ENCODE assay signal across 8 cellular contexts in genomic region chr2:119760237-119760807, GRCh38. TPM values are rescaled to one million over a fixed set of nuclear protein-coding genes. Genes with fewer than 3 reads are reported as not detected.
DNase-seq lines count a peak whose midpoint lies in the region; ATAC-seq, FAIRE-seq and TF ChIP-seq lines count a peak whose summit lies in the region.

No MANE protein-coding gene starts in this region.

- H3K9me3 Mint-ChIP-seq in IgD-negative memory B cell: no peaks in the 10 kb centered on the region
- no peaks in the 10 kb centered on the region for H3K9me3 Mint-ChIP-seq in activated T-helper 2 cell treated with anti-CD3 and anti-CD28 coated beads, Interferon-gamma antibody, Interleukin-2, Interleukin-4, amounts not matched to agents 10 μg/mL and 5 μg/mL and 100 μg/mL, durations not matched to agents 14 hours and 24 hours and 36 hours

- H3K27ac ChIP-seq in iPS DF 6.9 (ENCODE audit: low read length): no peak overlapping the region
- H3K27ac ChIP-seq in small intestine (ENCODE audit: low read depth in 1 of 2, low read length in 1 of 2): peak overlapping the region; percentile 94 to 96

- peak overlapping the region; percentile 60 for H3K4me3 ChIP-seq in iPS DF 6.9 (ENCODE audit: low read length)
- peak overlapping the region; percentile 81 to 98 for H3K4me3 ChIP-seq in small intestine (ENCODE audit: low read depth in 1 of 2, low read length in 2 of 2)

- POLR2A ChIA-PET in HEK293T (lab: Yijun Ruan, JAX): interaction anchor here (1.0 to 1.7 kb wide), 6 partner anchors 9 to 253 kb away, joined by 3 to 21 read pairs (median 4); partner anchors contain the start of gene EPB41L5

- peaks cover 2% of the 10 kb centered on the region; the same call in 1 of the 2 replicates for H3K4me1 ChIP-seq in iPS DF 6.9 (ENCODE audit: control insufficient read depth, insufficient read depth, low read length)
- peaks cover 0 to 3% of the 10 kb centered on the region in 2 donors for H3K4me1 ChIP-seq in small intestine (ENCODE audit: control insufficient read depth in 2 of 2, insufficient read depth in 1 of 2, low read depth in 1 of 2, low read length in 1 of 2)

- H3K27me3 ChIP-seq in iPS DF 6.9 (ENCODE audit: control insufficient read depth, insufficient read depth, low read length) (no peaks in the 10 kb centered on the region), small intestine (ENCODE audit: control insufficient read depth in 2 of 2, insufficient read depth in 2 of 2, low read length in 2 of 2) (no peaks in the 10 kb centered on the region)

- H3K9me3 ChIP-seq in iPS DF 6.9 (ENCODE audit: control insufficient read depth, insufficient read depth, low read length) (no peaks in the 10 kb centered on the region), small intestine (ENCODE audit: control insufficient read depth, low read depth) (no peaks in the 10 kb centered on the region)

- DNase-seq in DMS79 (lab: John Stamatoyannopoulos, UW): peak; percentile 38
- DNase-seq in activated T-helper 2 cell treated with anti-CD3 and anti-CD28 coated beads, Interferon-gamma antibody, Interleukin-2, Interleukin-4, amounts not matched to agents 10 μg/mL and 5 μg/mL and 100 μg/mL, durations not matched to agents 14 hours and 24 hours and 36 hours (ENCODE audit: low spot score): no peak
- no peak for DNase-seq in iPS DF 6.9 (ENCODE audit: low read depth, low spot score)
- DNase-seq in small intestine: peak; percentile 55
- DNase-seq in HEK293T (ENCODE audit: extremely low spot score): no peak

- CTCF ChIA-PET in HEK293T (lab: Yijun Ruan, JAX): interaction anchor here (0.6 to 1.0 kb wide), 2 partner anchors 63 to 416 kb away, joined by 3 to 5 read pairs; no protein-coding TSS in a partner anchor

- no CpG with 5 or more reads among the region's 36 CpGs for WGBS in iPS DF 6.9 (ENCODE audit: insufficient coverage, insufficient read length)
- 1% methylated on average over 31 to 36 of the region's 36 CpGs for WGBS in small intestine, 3 donors

- H3K36me3 ChIP-seq in iPS DF 6.9 (ENCODE audit: control insufficient read depth, insufficient read depth, low read length) (no peaks in the 10 kb centered on the region), small intestine (ENCODE audit: control insufficient read depth in 2 of 2, insufficient read depth in 2 of 2, low read length in 2 of 2) (no peaks in the 10 kb centered on the region)

- peak overlapping the region; percentile 85 to 95 (median 91) for H3K4me3 Mint-ChIP-seq in IgD-negative memory B cell
- H3K4me3 Mint-ChIP-seq in activated T-helper 2 cell treated with anti-CD3 and anti-CD28 coated beads, Interferon-gamma antibody, Interleukin-2, Interleukin-4, amounts not matched to agents 10 μg/mL and 5 μg/mL and 100 μg/mL, durations not matched to agents 14 hours and 24 hours and 36 hours (ENCODE audit: low read depth): peak overlapping the region; percentile 89

- no peak for FAIRE-seq in small intestine (lab: Jason Lieb, UNC)

- peaks cover 21 to 35% (median 26%) of the 10 kb centered on the region in 3 donors for H3K4me1 Mint-ChIP-seq in IgD-negative memory B cell
- peaks cover 45% of the 10 kb centered on the region for H3K4me1 Mint-ChIP-seq in activated T-helper 2 cell treated with anti-CD3 and anti-CD28 coated beads, Interferon-gamma antibody, Interleukin-2, Interleukin-4, amounts not matched to agents 10 μg/mL and 5 μg/mL and 100 μg/mL, durations not matched to agents 14 hours and 24 hours and 36 hours (ENCODE audit: low read depth)

- ATAC-seq in GM21423 (IDR thresholded peaks at IDR 0.05; ENCODE audit: unreplicated experiment) (peak; percentile 15), HG02970 (IDR thresholded peaks at IDR 0.05; ENCODE audit: low FRiP score, unreplicated experiment) (no peak)

- intact Hi-C loops in activated T-helper 2 cell treated with anti-CD3 and anti-CD28 coated beads, Interferon-gamma antibody, Interleukin-2, Interleukin-4, amounts not matched to agents 10 μg/mL and 5 μg/mL and 100 μg/mL, durations not matched to agents 14 hours and 24 hours and 36 hours (cut with micrococcal nuclease): loop anchor here (2.0 to 5.0 kb wide), 2 partner anchors 172 to 416 kb away; no protein-coding TSS in a partner anchor

- H3K27ac Mint-ChIP-seq in IgD-negative memory B cell: peak overlapping the region; percentile 60 to 89 (median 65)
- peak overlapping the region; percentile 72 for H3K27ac Mint-ChIP-seq in activated T-helper 2 cell treated with anti-CD3 and anti-CD28 coated beads, Interferon-gamma antibody, Interleukin-2, Interleukin-4, amounts not matched to agents 10 μg/mL and 5 μg/mL and 100 μg/mL, durations not matched to agents 14 hours and 24 hours and 36 hours

- no peaks in the 10 kb centered on the region for H3K36me3 Mint-ChIP-seq in IgD-negative memory B cell
- H3K36me3 Mint-ChIP-seq in activated T-helper 2 cell treated with anti-CD3 and anti-CD28 coated beads, Interferon-gamma antibody, Interleukin-2, Interleukin-4, amounts not matched to agents 10 μg/mL and 5 μg/mL and 100 μg/mL, durations not matched to agents 14 hours and 24 hours and 36 hours (ENCODE audit: low read depth): peaks cover 7% of the 10 kb centered on the region

- no peaks in the 10 kb centered on the region for H3K27me3 Mint-ChIP-seq in IgD-negative memory B cell
- H3K27me3 Mint-ChIP-seq in activated T-helper 2 cell treated with anti-CD3 and anti-CD28 coated beads, Interferon-gamma antibody, Interleukin-2, Interleukin-4, amounts not matched to agents 10 μg/mL and 5 μg/mL and 100 μg/mL, durations not matched to agents 14 hours and 24 hours and 36 hours (ENCODE audit: low read depth): no peaks in the 10 kb centered on the region

TF ChIP-seq in HEK293T, 16 proteins besides CTCF, POLR2A, EP300 and RAD21:
- TF ChIP-seq NFRKB (IDR thresholded peaks at IDR 0.05) (no peak), FOXM1 (IDR thresholded peaks at IDR 0.05; ENCODE audit: borderline replicate concordance) (no peak), ELF4 (IDR thresholded peaks at IDR 0.05) (no peak)
TF ChIP-seq in HEK293T: peak in this region for 0.

RNA-seq across cellular contexts. Expression of gene PTPN4, which starts 0.6 kb away (rescaled TPM):
- 21.4 TPM for polyA plus RNA-seq in IgD-negative memory B cell
- 22.1 and 22.5 TPM in 2 replicates for total RNA-seq in activated T-helper 2 cell treated with anti-CD3 and anti-CD28 coated beads, Interferon-gamma antibody, Interleukin-2, Interleukin-4, amounts not matched to agents 10 μg/mL and 5 μg/mL and 100 μg/mL, durations not matched to agents 14 hours and 24 hours and 36 hours
- 1 to 10 TPM; 1.9 to 6.9 (median 5.1) TPM for polyA plus RNA-seq in small intestine

Comparison
In these comparisons a context has a peak if more than half of its experiments do, and no peak if none do; other contexts are left out.
1. DNase-seq: peak in DMS79 (single experiment) and small intestine (single experiment); none in activated T-helper 2 cell treated with anti-CD3 and anti-CD28 coated beads, Interferon-gamma antibody, Interleukin-2, Interleukin-4, amounts not matched to agents 10 μg/mL and 5 μg/mL and 100 μg/mL, durations not matched to agents 14 hours and 24 hours and 36 hours (single experiment), iPS DF 6.9 (single experiment) and HEK293T (single experiment).